ENCODE assay signal across 14 cellular contexts in genomic region chr17:74756891-74757290, GRCh38. TPM values are rescaled to one million over a fixed set of nuclear protein-coding genes. Genes with fewer than 3 reads are reported as not detected.
A peak's percentile ranks its signal among the peaks of the same experiment; 100 is the strongest.
DNase-seq lines count a peak whose midpoint lies in the region; ATAC-seq, FAIRE-seq and TF ChIP-seq lines count a peak whose summit lies in the region.
"Had no signal": no experiment of that assay in that cellular context is flagged by ENCODE, and none has a peak within 500 bp of the region (broad histone marks: within the 10 kb centered on the region; RNA-seq: fewer than 3 reads in every experiment).

No MANE protein-coding gene starts in this region.

- FAIRE-seq in K562 (lab: Jason Lieb, UNC): no peak

- H3K27ac ChIP-seq in CD4-positive, CD25-positive, alpha-beta regulatory T cell (ENCODE audit: insufficient read depth, low read length, poor library complexity, severe bottlenecking): peak overlapping the region; percentile 68
- H3K27ac ChIP-seq in K562 (ENCODE audit: extremely low read depth, low read depth, low read length): no peak overlapping the region

- H3K9me3 Mint-ChIP-seq in CD4-positive, CD25-positive, alpha-beta regulatory T cell: no peaks in the 10 kb centered on the region
- H3K9me3 Mint-ChIP-seq in IgD-negative memory B cell (no peaks in the 10 kb centered on the region), natural killer cell (no peaks in the 10 kb centered on the region)
- H3K9me3 Mint-ChIP-seq: activated T-helper 2 cell treated with anti-CD3 and anti-CD28 coated beads, Interferon-gamma antibody, Interleukin-2, Interleukin-4, amounts not matched to agents 10 μg/mL and 5 μg/mL and 100 μg/mL, durations not matched to agents 14 hours and 24 hours and 36 hours had no signal

- DNase-seq in CD4-positive, CD25-positive, alpha-beta regulatory T cell: no peak
- DNase-seq in K562 (ENCODE audit: extremely low read depth in 1 of 4, low spot score in 3 of 4): no peak
- DNase-seq in natural killer cell: no peak
- DNase-seq in EL: no peak
- no peak for DNase-seq in NCI-H1092 treated with DMSO at 0.1 percent for 48 hours (lab: John Stamatoyannopoulos, UW)
- DNase-seq: NCI-H1436, retina, SHP77 treated with DMSO at 0.1 percent for 48 hours, WERI-Rb-1 had no signal

- H3K4me1 ChIP-seq in CD4-positive, CD25-positive, alpha-beta regulatory T cell (ENCODE audit: control insufficient read depth, insufficient read depth, low read length, poor library complexity, severe bottlenecking): peaks cover 100% of the 10 kb centered on the region
- H3K4me1 ChIP-seq in K562 (replicated peaks in 1 of 2; ENCODE audit: control insufficient read depth in 2 of 2, insufficient read depth in 2 of 2, low read length in 2 of 2): peaks cover 40 to 64% of the 10 kb centered on the region in 2 experiments

- peaks cover 19% of the 10 kb centered on the region for H3K36me3 Mint-ChIP-seq in CD4-positive, CD25-positive, alpha-beta regulatory T cell
- peaks cover 6% of the 10 kb centered on the region for H3K36me3 Mint-ChIP-seq in IgD-negative memory B cell
- no peaks in the 10 kb centered on the region for H3K36me3 Mint-ChIP-seq in natural killer cell

- H3K9me1 ChIP-seq in K562 (ENCODE audit: control insufficient read depth, insufficient read depth, low read length): peaks cover 27% of the 10 kb centered on the region

- no peak for ATAC-seq in CD4-positive, CD25-positive, alpha-beta regulatory T cell (ENCODE audit: low read depth in 2 of 2)
- ATAC-seq in K562 (no peak), natural killer cell (no peak), HG02571 (IDR thresholded peaks at IDR 0.05; ENCODE audit: unreplicated experiment) (no peak), HG03095 (IDR thresholded peaks at IDR 0.05; ENCODE audit: unreplicated experiment) (no peak)

- TF ChIP-seq CTCF in K562 (IDR thresholded peaks at IDR 0.05 in 2 of 3, conservative IDR thresholded peaks at IDR 0.05 in 1 of 3; ENCODE audit: insufficient read depth in 2 of 3, low read depth in 1 of 3, low read length in 3 of 3) (no peak), natural killer cell (IDR thresholded peaks at IDR 0.05) (no peak)

- peak overlapping the region in 1 of 2 experiments; percentile 43; a peak in 1 of 4 replicates for H3K9ac ChIP-seq in K562 (ENCODE audit: insufficient read depth in 1 of 2, low read depth in 2 of 2, low read length in 2 of 2)

- peak overlapping the region; percentile 53 for H3K4me3 ChIP-seq in CD4-positive, CD25-positive, alpha-beta regulatory T cell (ENCODE audit: low read depth, low read length)
- H3K4me3 ChIP-seq in K562: no peak overlapping the region

- H3K4me2 ChIP-seq in K562 (ENCODE audit: insufficient read depth, low read length): no peak overlapping the region

- H3K27me3 Mint-ChIP-seq in CD4-positive, CD25-positive, alpha-beta regulatory T cell: no peaks in the 10 kb centered on the region
- H3K27me3 Mint-ChIP-seq in IgD-negative memory B cell (no peaks in the 10 kb centered on the region), natural killer cell (ENCODE audit: low read depth in 2 of 2) (no peaks in the 10 kb centered on the region)

- no peaks in the 10 kb centered on the region for H3K27me3 ChIP-seq in CD4-positive, CD25-positive, alpha-beta regulatory T cell (ENCODE audit: control insufficient read depth, insufficient read depth, low read length)
- H3K27me3 ChIP-seq in K562 (ENCODE audit: control insufficient read depth in 2 of 2, insufficient read depth in 2 of 2, low read length in 2 of 2): no peaks in the 10 kb centered on the region

- no peak for TF ChIP-seq RAD21 in K562 (CRISPR knock-in tag; conservative IDR thresholded peaks at IDR 0.05 in 1 of 2, IDR thresholded peaks at IDR 0.05 in 1 of 2)

- 91% methylated on average over 3 of the region's 3 CpGs for WGBS in K562 (ENCODE audit: insufficient coverage, low coverage, missing lambda C conversion rate)

- intact Hi-C loops in K562 (cut with micrococcal nuclease) (no loop called here), natural killer cell (cut with micrococcal nuclease) (no loop called here)

- peaks cover 81% of the 10 kb centered on the region for H3K79me2 ChIP-seq in K562 (ENCODE audit: control insufficient read depth, insufficient read depth, low read length)

- peaks cover 10 to 98% (median 48%) of the 10 kb centered on the region in 4 donors for H3K4me1 Mint-ChIP-seq in CD4-positive, CD25-positive, alpha-beta regulatory T cell
- H3K4me1 Mint-ChIP-seq in IgD-negative memory B cell: peaks cover 24 to 56% (median 35%) of the 10 kb centered on the region in 3 donors
- H3K4me1 Mint-ChIP-seq in natural killer cell: peaks cover 85 to 93% of the 10 kb centered on the region in 2 donors

- TF ChIP-seq EP300 in K562 (IDR thresholded peaks at IDR 0.05; ENCODE audit: low read length): no peak

- peaks cover 12% of the 10 kb centered on the region for H3K36me3 ChIP-seq in CD4-positive, CD25-positive, alpha-beta regulatory T cell (ENCODE audit: control insufficient read depth, insufficient read depth, low read length)
- peaks cover 7% of the 10 kb centered on the region; the same call in 2 of the 3 replicates for H3K36me3 ChIP-seq in K562 (ENCODE audit: control insufficient read depth, insufficient read depth, low read length)

- peak overlapping the region; percentile 61 to 76 (median 61) for H3K4me3 Mint-ChIP-seq in CD4-positive, CD25-positive, alpha-beta regulatory T cell
- H3K4me3 Mint-ChIP-seq in IgD-negative memory B cell (peak overlapping the region in 3 of 4 donors; percentile 2 to 85 (median 67)), natural killer cell (peak overlapping the region; percentile 70)

- peak overlapping the region; percentile 80 to 90 (median 88) for H3K27ac Mint-ChIP-seq in CD4-positive, CD25-positive, alpha-beta regulatory T cell
- H3K27ac Mint-ChIP-seq in IgD-negative memory B cell: peak overlapping the region in 2 of 3 donors; percentile 71 to 76
- peak overlapping the region; percentile 85 to 92 for H3K27ac Mint-ChIP-seq in natural killer cell

- no peak for TF ChIP-seq POLR2A in K562 (conservative IDR thresholded peaks at IDR 0.05)

- CTCF ChIA-PET in K562 (lab: Yijun Ruan, JAX; ENCODE audit: low intra/inter-chr PET ratio): no interaction called here

- H4K20me1 ChIP-seq in K562 (replicated peaks; ENCODE audit: control insufficient read depth, insufficient read depth, low read length): peaks cover 31% of the 10 kb centered on the region; the same call in 1 of the 2 replicates

- POLR2A ChIA-PET in K562 (lab: Yijun Ruan, JAX): interaction anchor here (0.6 to 2.3 kb wide), 2 partner anchors 13 to 59 kb away, joined by 4 to 9 read pairs; no protein-coding TSS in a partner anchor

- no peak overlapping the region for H2AFZ ChIP-seq in K562 (ENCODE audit: low read depth, low read length)

- in situ Hi-C loops in K562 (cut with MboI): no loop called here

- no TSS peak for BruUV-seq in K562 (replicated peaks; lab: Mats Ljungman, UMichigan)

- H3K9me3 ChIP-seq in CD4-positive, CD25-positive, alpha-beta regulatory T cell (ENCODE audit: control insufficient read depth in 2 of 2, low read length in 2 of 2): no peaks in the 10 kb centered on the region
- H3K9me3 ChIP-seq in K562 (replicated peaks; ENCODE audit: control insufficient read depth, insufficient read depth, low read depth, low read length): no peaks in the 10 kb centered on the region

RNA-seq across cellular contexts. Expression of gene NHERF1, which starts 8.5 kb away (rescaled TPM):
- total RNA-seq in CD4-positive, CD25-positive, alpha-beta regulatory T cell: 177 TPM
- 100 to 1,000 TPM; 373 to 453 (median 405) TPM for polyA plus RNA-seq in CD4-positive, CD25-positive, alpha-beta regulatory T cell
- polyA plus RNA-seq in IgD-negative memory B cell (177 TPM), K562 (2011; rRNA removed) (36.9 and 45.6 TPM in 2 replicates), K562 (2014; fragmentation: Illumina TruSeq; extraction: Trizol) (64.8 and 78.7 TPM in 2 replicates), K562 (2014; fragmentation: Nextera tagmentation; extraction: Ambion mirVana) (10 to 100 TPM; 11.4 to 20.6 TPM), K562 (2014; rRNA removed) (44.9 and 50.1 TPM in 2 replicates)
- total RNA-seq in K562 (2011; cell fraction: chromatin; rRNA removed; ENCODE audit: low replicate concordance): 18.4 and 49.5 TPM in 2 replicates
- total RNA-seq in K562 (2011; cell fraction: nucleolus; rRNA removed): 26.0 and 28.6 TPM in 2 replicates
- total RNA-seq in K562 (2011; cell fraction: nucleoplasm; rRNA removed): 29.0 and 37.5 TPM in 2 replicates
- total RNA-seq in K562 (2014; rRNA removed) (35.5 and 51.8 TPM in 2 replicates), K562 (2014; rRNA removed; fragmentation: Illumina TruSeq; extraction: Trizol) (23.8 and 30.5 TPM in 2 replicates), K562 (2015; rRNA removed; fragmentation: Illumina TruSeq; extraction: Trizol) (38.9 and 40.2 TPM in 2 replicates), K562 (2021) (79.9 and 88.0 TPM in 2 replicates), natural killer cell (100 to 1,000 TPM; 323 to 372 (median 362) TPM)
- 59.4 and 62.4 TPM in 2 replicates for polyA plus RNA-seq in K562 (2011; cell fraction: cytosol; rRNA removed)
- polyA plus RNA-seq in K562 (2011; cell fraction: nucleus; rRNA removed): 36.7 and 44.4 TPM in 2 replicates
- polyA plus RNA-seq in K562 (2012): 42.9 and 66.5 TPM in 2 replicates
- polyA minus RNA-seq in K562 (2011; rRNA and poly(A)+ RNA removed): 29.5 and 44.1 TPM in 2 replicates
- polyA minus RNA-seq in K562 (2011; cell fraction: cytosol; rRNA and poly(A)+ RNA removed): 35.7 and 39.5 TPM in 2 replicates
- 8.5 and 9.6 TPM in 2 replicates for polyA minus RNA-seq in K562 (2011; cell fraction: nucleus; rRNA and poly(A)+ RNA removed)

RNA-seq across cellular contexts. Expression of gene NAT9, which starts 19.3 kb away (rescaled TPM):
- 35.4 TPM for total RNA-seq in CD4-positive, CD25-positive, alpha-beta regulatory T cell
- 10 to 100 TPM; 16.2 to 22.0 (median 17.7) TPM for polyA plus RNA-seq in CD4-positive, CD25-positive, alpha-beta regulatory T cell
- polyA plus RNA-seq in IgD-negative memory B cell (24.5 TPM), K562 (2011; rRNA removed) (42.4 and 52.0 TPM in 2 replicates), K562 (2014; fragmentation: Illumina TruSeq; extraction: Trizol) (37.1 and 39.9 TPM in 2 replicates), K562 (2014; fragmentation: Nextera tagmentation; extraction: Ambion mirVana) (1 to 10 TPM; 4.2 to 5.9 TPM), K562 (2014; rRNA removed) (59.9 and 63.8 TPM in 2 replicates)
- total RNA-seq in K562 (2011; cell fraction: chromatin; rRNA removed; ENCODE audit: low replicate concordance): 145 and 300 TPM in 2 replicates
- total RNA-seq in K562 (2011; cell fraction: nucleolus; rRNA removed): 204 and 205 TPM in 2 replicates
- 164 and 167 TPM in 2 replicates for total RNA-seq in K562 (2011; cell fraction: nucleoplasm; rRNA removed)
- total RNA-seq in K562 (2014; rRNA removed) (28.8 and 31.9 TPM in 2 replicates), K562 (2014; rRNA removed; fragmentation: Illumina TruSeq; extraction: Trizol) (28.3 and 42.2 TPM in 2 replicates), K562 (2015; rRNA removed; fragmentation: Illumina TruSeq; extraction: Trizol) (39.4 and 40.8 TPM in 2 replicates), K562 (2021) (56.8 and 63.6 TPM in 2 replicates), natural killer cell (10 to 100 TPM; 20.0 to 27.2 (median 24.8) TPM)
- 38.3 and 39.8 TPM in 2 replicates for polyA plus RNA-seq in K562 (2011; cell fraction: cytosol; rRNA removed)
- 305 and 323 TPM in 2 replicates for polyA plus RNA-seq in K562 (2011; cell fraction: nucleus; rRNA removed)
- polyA plus RNA-seq in K562 (2012): 49.7 and 52.4 TPM in 2 replicates
- polyA minus RNA-seq in K562 (2011; rRNA and poly(A)+ RNA removed): 30.1 and 37.1 TPM in 2 replicates
- 9.9 and 11.5 TPM in 2 replicates for polyA minus RNA-seq in K562 (2011; cell fraction: cytosol; rRNA and poly(A)+ RNA removed)
- 60.3 and 89.4 TPM in 2 replicates for polyA minus RNA-seq in K562 (2011; cell fraction: nucleus; rRNA and poly(A)+ RNA removed)

RNA-seq across cellular contexts. Expression of gene RAB37, which starts 19.8 kb away (rescaled TPM):
- total RNA-seq in CD4-positive, CD25-positive, alpha-beta regulatory T cell: 85.5 TPM
- polyA plus RNA-seq in CD4-positive, CD25-positive, alpha-beta regulatory T cell: 100 to 1,000 TPM in 2 of 4 donors, 10 to 100 TPM in 2; 75.6 to 159 (median 104) TPM
- polyA plus RNA-seq in IgD-negative memory B cell (76.5 TPM), K562 (2011; rRNA removed) (0.03 and 0.21 TPM in 2 replicates), K562 (2014; fragmentation: Illumina TruSeq; extraction: Trizol) (0.04 and 0.12 TPM in 2 replicates), K562 (2014; fragmentation: Nextera tagmentation; extraction: Ambion mirVana) (under 1 TPM in 1 of 2 experiments, not detected in 1; 0.03 TPM), K562 (2014; rRNA removed) (not detected in 2 replicates)
- total RNA-seq in K562 (2011; cell fraction: chromatin; rRNA removed; ENCODE audit: low replicate concordance): not detected in 2 replicates
- total RNA-seq in K562 (2011; cell fraction: nucleolus; rRNA removed): not detected in 2 replicates
- not detected in 2 replicates for total RNA-seq in K562 (2011; cell fraction: nucleoplasm; rRNA removed)
- total RNA-seq in K562 (2014; rRNA removed) (not detected in 2 replicates), K562 (2014; rRNA removed; fragmentation: Illumina TruSeq; extraction: Trizol) (not detected in 2 replicates), K562 (2015; rRNA removed; fragmentation: Illumina TruSeq; extraction: Trizol) (0.11 and 0.23 TPM in 2 replicates), K562 (2021) (0.27 TPM in 1 of 2 replicates, not detected in the other), natural killer cell (100 to 1,000 TPM; 150 to 184 (median 169) TPM)
- polyA plus RNA-seq in K562 (2011; cell fraction: cytosol; rRNA removed): 0.22 TPM in 1 of 2 replicates, not detected in the other
- 0.07 and 0.18 TPM in 2 replicates for polyA plus RNA-seq in K562 (2011; cell fraction: nucleus; rRNA removed)
- 0.19 and 0.22 TPM in 2 replicates for polyA plus RNA-seq in K562 (2012)
- 0.11 TPM in 1 of 2 replicates, not detected in the other for polyA minus RNA-seq in K562 (2011; rRNA and poly(A)+ RNA removed)
- polyA minus RNA-seq in K562 (2011; cell fraction: cytosol; rRNA and poly(A)+ RNA removed): not detected in 2 replicates
- not detected in 2 replicates for polyA minus RNA-seq in K562 (2011; cell fraction: nucleus; rRNA and poly(A)+ RNA removed)

RNA-seq across cellular contexts. Expression of gene CD300LF, which starts 44.2 kb away (rescaled TPM):
- total RNA-seq in CD4-positive, CD25-positive, alpha-beta regulatory T cell: 0.52 TPM
- polyA plus RNA-seq in CD4-positive, CD25-positive, alpha-beta regulatory T cell: under 1 TPM in 2 of 4 donors, not detected in 2; 0.19 to 0.21 TPM
- polyA plus RNA-seq in IgD-negative memory B cell: not detected
- total RNA-seq in K562 (2011; cell fraction: chromatin; rRNA removed; ENCODE audit: low replicate concordance): not detected in 2 replicates
- not detected in 2 replicates for total RNA-seq in K562 (2011; cell fraction: nucleolus; rRNA removed)
- total RNA-seq in K562 (2011; cell fraction: nucleoplasm; rRNA removed): not detected in 2 replicates
- not detected in 2 replicates for total RNA-seq in K562 (2014; rRNA removed)
- total RNA-seq in K562 (2014; rRNA removed; fragmentation: Illumina TruSeq; extraction: Trizol): not detected in 2 replicates
- total RNA-seq in K562 (2015; rRNA removed; fragmentation: Illumina TruSeq; extraction: Trizol): not detected in 2 replicates
- total RNA-seq in K562 (2021): not detected in 2 replicates
- not detected in 2 replicates for polyA plus RNA-seq in K562 (2011; rRNA removed)
- not detected in 2 replicates for polyA plus RNA-seq in K562 (2011; cell fraction: cytosol; rRNA removed)
- polyA plus RNA-seq in K562 (2011; cell fraction: nucleus; rRNA removed): not detected in 2 replicates
- not detected in 2 replicates for polyA plus RNA-seq in K562 (2012)
- not detected in 2 replicates for polyA plus RNA-seq in K562 (2014; fragmentation: Illumina TruSeq; extraction: Trizol)
- not detected for polyA plus RNA-seq in K562 (2014; fragmentation: Nextera tagmentation; extraction: Ambion mirVana)
- not detected in 2 replicates for polyA plus RNA-seq in K562 (2014; rRNA removed)
- polyA minus RNA-seq in K562 (2011; rRNA and poly(A)+ RNA removed): not detected in 2 replicates
- polyA minus RNA-seq in K562 (2011; cell fraction: cytosol; rRNA and poly(A)+ RNA removed): not detected in 2 replicates
- not detected in 2 replicates for polyA minus RNA-seq in K562 (2011; cell fraction: nucleus; rRNA and poly(A)+ RNA removed)
- total RNA-seq in natural killer cell: 10 to 100 TPM in 1 of 3 donors, 1 to 10 TPM in 2; 1.9 to 10.6 (median 8.7) TPM
- total RNA-seq: activated T-helper 2 cell treated with anti-CD3 and anti-CD28 coated beads, Interferon-gamma antibody, Interleukin-2, Interleukin-4, amounts not matched to agents 10 μg/mL and 5 μg/mL and 100 μg/mL, durations not matched to agents 14 hours and 24 hours and 36 hours had no signal
- polyA plus RNA-seq: BJ had no signal

Comparison
In these comparisons a context has a peak if more than half of its experiments do, and no peak if none do; other contexts are left out.
1. RNA of gene RAB37, which starts 19.8 kb away (total RNA-seq): 150 to 184 TPM in natural killer cell and 85.5 TPM in CD4-positive, CD25-positive, alpha-beta regulatory T cell (single experiment); 0.11 to 0.27 TPM in K562; every median in the first group is over 10 times any median in the second.
2. Peak in every context shown above with its lines, with median percentiles within 50 percentile points of each other: H3K27ac Mint-ChIP-seq and H3K4me3 Mint-ChIP-seq.